ENCODE assay signal across 11 cellular contexts in genomic region chr2:38444247-38444646, GRCh38.
A peak's percentile ranks its signal among the peaks of the same experiment; 100 is the strongest.
DNase-seq lines count a peak whose midpoint lies in the region; ATAC-seq and TF ChIP-seq lines count a peak whose summit lies in the region.
"Had no signal": no experiment of that assay in that cellular context is flagged by ENCODE, and none has a peak within 500 bp of the region (broad histone marks: within the 10 kb centered on the region; RNA-seq: fewer than 3 reads in every experiment).

No MANE protein-coding gene starts in this region.

- CTCF ChIA-PET in AG04449 (lab: Yijun Ruan, JAX), result interaction anchor here (0.6 to 1.1 kb wide), 3 partner anchors 19 to 127 kb away, joined by 3 read pairs; no protein-coding TSS in a partner anchor

- H3K9me3 ChIP-seq in HUES6 (ENCODE audit: control insufficient read depth, insufficient read depth, low read depth, low read length), result no peaks in the 10 kb centered on the region
- H3K9me3 ChIP-seq in osteoblast (ENCODE audit: low read depth, low read length), result no peaks in the 10 kb centered on the region

- H3K4me3 ChIP-seq in AG04449 (ENCODE audit: low read depth, low read length) (no peak overlapping the region), HUES6 (ENCODE audit: low read depth, low read length) (peak overlapping the region; percentile 3; the same call in 1 of the 2 replicates), osteoblast (ENCODE audit: insufficient read depth, low read length) (no peak overlapping the region)

- peak overlapping the region; percentile 58 for H3K9ac ChIP-seq in HUES6 (ENCODE audit: low read length)

- POLR2A ChIA-PET in AG04449 (lab: Yijun Ruan, JAX), result no interaction called here

- H3K4me1 ChIP-seq in HUES6 (ENCODE audit: control insufficient read depth, insufficient read depth, low read length), result peaks cover 48% of the 10 kb centered on the region
- peaks cover 5% of the 10 kb centered on the region for H3K4me1 ChIP-seq in osteoblast (ENCODE audit: insufficient read depth, low read length)

- TF ChIP-seq CTCF in AG04449 (IDR thresholded peaks at IDR 0.05; ENCODE audit: insufficient read depth, low read length, missing control alignments) (no peak), osteoblast (IDR thresholded peaks at IDR 0.05; ENCODE audit: extremely low read depth, low read depth, low read length) (no peak)

- no peaks in the 10 kb centered on the region for H3K79me2 ChIP-seq in osteoblast (ENCODE audit: insufficient read depth, low read length)

- DNase-seq in AG04449 (ENCODE audit: low read depth, low spot score) (peak; percentile 31), amniotic epithelial cell (ENCODE audit: low read depth) (peak; percentile 58), iPS DF 4.7 (ENCODE audit: extremely low read depth, low spot score) (peak; percentile 53), NCI-H128 (lab: John Stamatoyannopoulos, UW; ENCODE audit: unreplicated experiment) (no peak), osteoblast (ENCODE audit: insufficient read length, low spot score, missing footprints) (no peak), SKM-1 treated with dmso at 0.1 percent for 144 hours (lab: John Stamatoyannopoulos, UW; ENCODE audit: unreplicated experiment) (no peak)
- DNase-seq: activated CD4-positive, alpha-beta T cell treated with anti-CD3 and anti-CD28 coated beads, Interleukin-2, amount 50 U/mL, for 48 hours; activated gamma-delta T cell treated with Interleukin-2 at 50 U/mL for 16 hours; naive thymus-derived CD8-positive, alpha-beta T cell had no signal

- H3K36me3 ChIP-seq in HUES6 (ENCODE audit: control insufficient read depth, insufficient read depth, low read length) (no peaks in the 10 kb centered on the region), osteoblast (ENCODE audit: insufficient read depth, low read length) (no peaks in the 10 kb centered on the region)

- H3K27me3 ChIP-seq in HUES6 (ENCODE audit: control insufficient read depth, insufficient read depth, low read length), result no peaks in the 10 kb centered on the region; the same call in 1 of the 2 replicates
- peaks cover 67% of the 10 kb centered on the region for H3K27me3 ChIP-seq in osteoblast (ENCODE audit: insufficient read depth, low read length)

- H3K4me2 ChIP-seq in osteoblast (ENCODE audit: insufficient read depth, low read length), result no peak overlapping the region

- no peak overlapping the region for H2AFZ ChIP-seq in osteoblast (ENCODE audit: low read length)

- no peaks in the 10 kb centered on the region for H4K20me1 ChIP-seq in osteoblast (ENCODE audit: insufficient read depth, low read length)

- H3K27ac ChIP-seq in HUES6 (ENCODE audit: low read depth, low read length) (peak overlapping the region; percentile 59; the same call in 1 of the 2 replicates), osteoblast (ENCODE audit: low read depth, low read length) (no peak overlapping the region)

- no peak for ATAC-seq in GM18868 (IDR thresholded peaks at IDR 0.05; ENCODE audit: unreplicated experiment)
- ATAC-seq: naive thymus-derived CD8-positive, alpha-beta T cell had no signal

Comparison
In these comparisons a context has a peak if more than half of its experiments do, and no peak if none do; other contexts are left out.
1. DNase-seq: peak in AG04449 (single experiment), amniotic epithelial cell (single experiment) and iPS DF 4.7 (single experiment); none in NCI-H128 (single experiment), osteoblast (single experiment) and SKM-1 treated with dmso at 0.1 percent for 144 hours (single experiment).